19 cellular contexts compared by ENCODE assay signal in the genomic region with DNA sequence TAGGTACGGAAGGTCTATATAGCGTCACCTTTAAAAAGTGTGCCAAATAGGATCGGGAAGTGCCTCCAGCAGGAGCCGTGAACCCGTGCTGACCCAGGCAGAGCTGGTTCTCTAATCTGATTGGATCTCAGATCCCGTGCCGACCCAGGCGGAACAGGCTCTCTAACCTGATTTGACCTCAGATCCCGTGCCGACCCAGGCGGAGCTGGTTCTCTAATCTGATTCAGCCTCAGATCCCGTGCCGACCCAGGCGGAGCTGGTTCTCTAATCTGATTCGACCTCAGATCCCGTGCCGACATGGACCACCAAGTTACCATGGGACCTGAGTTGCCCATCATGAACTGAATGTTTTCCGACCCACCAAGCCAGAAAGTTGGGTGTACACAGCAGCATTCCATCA.
DNase-seq lines count a peak whose midpoint lies in the region; ATAC-seq and TF ChIP-seq lines count a peak whose summit lies in the region.
"Had no signal": no experiment of that assay in that cellular context is flagged by ENCODE, and none has a peak within 500 bp of the region (broad histone marks: within the 10 kb centered on the region; RNA-seq: fewer than 3 reads in every experiment).

No MANE protein-coding gene starts in this region.

- DNase-seq in cardiac septum (ENCODE audit: low spot score) (peak; percentile 49), Right ventricle myocardium inferior (ENCODE audit: missing footprints) (no peak), osteoblast (ENCODE audit: insufficient read length, low spot score, missing footprints) (peak; percentile 45), spleen (peak; percentile 63), endothelial cell (ENCODE audit: low spot score) (no peak)
- no peak for DNase-seq in stimulated activated naive CD4-positive, alpha-beta T cell (lab: John Stamatoyannopoulos, UW)
- DNase-seq: CD8-positive, alpha-beta T cell; COR-L47; DMS 273 treated with DMSO at 0.1 percent for 48 hours; DMS53; DND-41; EL; GOT3; H9 had no signal

- no peak overlapping the region for H3K4me3 ChIP-seq in osteoblast (ENCODE audit: insufficient read depth, low read length)
- no peak overlapping the region for H3K4me3 ChIP-seq in spleen
- H3K4me3 ChIP-seq: BLaER1 treated with 17β-estradiol and CSF1 and Interleukin-3, amounts not matched to agents 10 nM and 100 nM; GM12878 had no signal

- peaks cover 20% of the 10 kb centered on the region for H3K36me3 Mint-ChIP-seq in endothelial cell (ENCODE audit: low read depth, unreplicated experiment)
- H3K36me3 Mint-ChIP-seq: CD8-positive, alpha-beta T cell had no signal

- TF ChIP-seq CTCF in osteoblast (IDR thresholded peaks at IDR 0.05; ENCODE audit: extremely low read depth, low read depth, low read length) = no peak
- TF ChIP-seq CTCF in spleen (IDR thresholded peaks at IDR 0.05 in 8 of 11, conservative IDR thresholded peaks at IDR 0.05 in 3 of 11) = no peak
- no peak for TF ChIP-seq CTCF in endothelial cell (IDR thresholded peaks at IDR 0.05; ENCODE audit: unreplicated experiment)

- 92 to 95% (median 94%) methylated on average over 18 of the region's 18 CpGs for WGBS in spleen, 5 donors

- peaks cover 65% of the 10 kb centered on the region for H3K9me3 Mint-ChIP-seq in endothelial cell (ENCODE audit: unreplicated experiment)

- H3K4me1 Mint-ChIP-seq in endothelial cell (ENCODE audit: unreplicated experiment) = no peaks in the 10 kb centered on the region
- H3K4me1 Mint-ChIP-seq: B cell, H9 had no signal

- H3K27ac Mint-ChIP-seq in endothelial cell (ENCODE audit: unreplicated experiment) = no peak overlapping the region
- H3K27ac Mint-ChIP-seq: B cell; CD8-positive, alpha-beta T cell; H9 had no signal

- H3K4me3 Mint-ChIP-seq in endothelial cell (ENCODE audit: unreplicated experiment) = no peak overlapping the region
- H3K4me3 Mint-ChIP-seq: B cell; CD8-positive, alpha-beta T cell; H9 had no signal

- ATAC-seq in Right ventricle myocardium inferior (no peak), HG03432 (IDR thresholded peaks at IDR 0.05; ENCODE audit: unreplicated experiment) (no peak)
- ATAC-seq: CD8-positive, alpha-beta T cell; GM12878; HepG2 had no signal

- H3K27me3 Mint-ChIP-seq in endothelial cell (ENCODE audit: unreplicated experiment) = peaks cover 8% of the 10 kb centered on the region
- H3K27me3 Mint-ChIP-seq: B cell had no signal

- intact Hi-C loops in cardiac septum (cut with DNase I) = no loop called here
- intact Hi-C loops in Right ventricle myocardium inferior (cut with DNase I) = no loop called here
- intact Hi-C loops in spleen (cut with DNase I; ENCODE audit: low total_unique reads) = no loop called here

- H3K79me2 ChIP-seq in osteoblast (ENCODE audit: insufficient read depth, low read length) = no peaks in the 10 kb centered on the region

- H3K4me1 ChIP-seq in osteoblast (ENCODE audit: insufficient read depth, low read length) (no peaks in the 10 kb centered on the region), spleen (no peaks in the 10 kb centered on the region)
- H3K4me1 ChIP-seq: BLaER1 treated with 17β-estradiol and CSF1 and Interleukin-3, amounts not matched to agents 10 nM and 100 nM had no signal

- no peak overlapping the region for H3K4me2 ChIP-seq in osteoblast (ENCODE audit: insufficient read depth, low read length)
- H3K4me2 ChIP-seq: BLaER1 treated with 17β-estradiol and CSF1 and Interleukin-3, amounts not matched to agents 10 nM and 100 nM had no signal

- TF ChIP-seq POLR2A in spleen (IDR thresholded peaks at IDR 0.05) = no peak

- no peaks in the 10 kb centered on the region for H4K20me1 ChIP-seq in osteoblast (ENCODE audit: insufficient read depth, low read length)
- H4K20me1 ChIP-seq: BLaER1 treated with 17β-estradiol and CSF1 and Interleukin-3, amounts not matched to agents 10 nM and 100 nM had no signal

- no peaks in the 10 kb centered on the region for H3K36me3 ChIP-seq in osteoblast (ENCODE audit: insufficient read depth, low read length)
- H3K36me3 ChIP-seq in spleen = no peaks in the 10 kb centered on the region
- H3K36me3 ChIP-seq: BLaER1 treated with 17β-estradiol and CSF1 and Interleukin-3, amounts not matched to agents 10 nM and 100 nM had no signal

- H3K27ac ChIP-seq in osteoblast (ENCODE audit: low read depth, low read length) (no peak overlapping the region), spleen (no peak overlapping the region)
- H3K27ac ChIP-seq: BLaER1 treated with 17β-estradiol and CSF1 and Interleukin-3, amounts not matched to agents 10 nM and 100 nM had no signal

- no peaks in the 10 kb centered on the region for H3K27me3 ChIP-seq in osteoblast (ENCODE audit: insufficient read depth, low read length)
- H3K27me3 ChIP-seq in spleen (replicated peaks in 1 of 7) = no peaks in the 10 kb centered on the region
- H3K27me3 ChIP-seq: BLaER1 treated with 17β-estradiol and CSF1 and Interleukin-3, amounts not matched to agents 10 nM and 100 nM had no signal

- H3K9me3 ChIP-seq in osteoblast (ENCODE audit: low read depth, low read length) (no peaks in the 10 kb centered on the region), spleen (peaks cover 0 to 93% (median 40%) of the 10 kb centered on the region in 8 donors)

- H2AFZ ChIP-seq in osteoblast (ENCODE audit: low read length) = no peak overlapping the region

Comparison
In these comparisons a context has a peak if more than half of its experiments do, and no peak if none do; other contexts are left out.
1. DNase-seq: peak in cardiac septum (single experiment), osteoblast (single experiment) and spleen (single experiment); none in Right ventricle myocardium inferior (single experiment), endothelial cell (single experiment) and stimulated activated naive CD4-positive, alpha-beta T cell (0 of 6).